30 cellular contexts compared by ENCODE assay signal in the genomic region with DNA sequence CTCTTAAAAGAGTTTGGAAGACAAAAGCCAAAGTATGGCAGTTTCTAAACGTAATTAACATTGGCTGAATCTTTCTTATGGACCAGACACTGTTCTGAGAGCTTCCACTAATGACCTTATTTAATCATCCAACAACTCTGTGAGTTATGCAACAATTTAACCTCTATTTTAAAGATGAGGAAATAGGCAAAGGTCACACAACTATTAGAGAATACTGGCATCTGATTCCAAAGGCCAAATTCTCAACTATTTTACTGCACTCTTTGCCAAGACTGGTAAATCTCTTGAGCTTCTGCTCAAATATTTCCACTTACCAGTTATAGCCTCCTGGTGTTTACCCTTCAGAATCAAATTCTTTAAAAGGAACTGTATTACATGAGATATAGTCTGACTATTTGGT. TPM values are rescaled to one million over a fixed set of nuclear protein-coding genes. Genes with fewer than 3 reads are reported as not detected.
"Had no signal": no experiment of that assay in that cellular context is flagged by ENCODE, and none has a peak within 500 bp of the region (broad histone marks: within the 10 kb centered on the region; RNA-seq: fewer than 3 reads in every experiment).

No MANE protein-coding gene starts in this region.

- ATAC-seq: left ventricle myocardium superior; lower lobe of right lung; naive thymus-derived CD8-positive, alpha-beta T cell; pancreas; right cardiac atrium; stimulated activated naive B cell treated with anti-CD40 and anti-IgM and Interleukin-4, amounts not matched to agents 10 μg/mL and 1 μg/mL and 100 μg/mL, for 72 hours had no signal

- H2AFZ ChIP-seq: hepatocyte had no signal

- H3K27ac ChIP-seq: hepatocyte, lower lobe of right lung, pancreas, prostate gland, sigmoid colon, suprapubic skin, thoracic aorta, tibial artery, uterus had no signal

- H3K4me3 Mint-ChIP-seq: naive thymus-derived CD8-positive, alpha-beta T cell; nephron; neural crest cell; stimulated activated naive B cell treated with anti-CD40 and anti-IgM and Interleukin-4, amounts not matched to agents 10 μg/mL and 1 μg/mL and 100 μg/mL, for 72 hours; stimulated activated naive CD8-positive, alpha-beta T cell treated with anti-CD3 and anti-CD28 coated beads, Interleukin-15, Interleukin-2, amounts not matched to agents 100 ng/mL and 50 ng/mL, for 24 hours; type B pancreatic cell had no signal

- H3K36me3 Mint-ChIP-seq: type B pancreatic cell had no signal

- H3K9me3 ChIP-seq: lower lobe of right lung, pancreas, prostate gland, sigmoid colon, suprapubic skin, thoracic aorta, tibial artery, uterus had no signal

- H3K4me3 ChIP-seq: hepatocyte, lower lobe of right lung, pancreas, prostate gland, sigmoid colon, smooth muscle cell, suprapubic skin, thoracic aorta, tibial artery, uterus had no signal

- H3K79me2 ChIP-seq: hepatocyte had no signal

- H3K27ac Mint-ChIP-seq: nephron; stimulated activated naive B cell treated with anti-CD40 and anti-IgM and Interleukin-4, amounts not matched to agents 10 μg/mL and 1 μg/mL and 100 μg/mL, for 72 hours; stimulated activated naive CD8-positive, alpha-beta T cell treated with anti-CD3 and anti-CD28 coated beads, Interleukin-15, Interleukin-2, amounts not matched to agents 100 ng/mL and 50 ng/mL, for 24 hours; type B pancreatic cell had no signal

- H3K27me3 ChIP-seq: hepatocyte, pancreas, sigmoid colon, suprapubic skin, tibial artery, uterus had no signal

- H3K9me3 Mint-ChIP-seq: stimulated activated naive CD8-positive, alpha-beta T cell treated with anti-CD3 and anti-CD28 coated beads, Interleukin-15, Interleukin-2, amounts not matched to agents 100 ng/mL and 50 ng/mL, for 24 hours; type B pancreatic cell had no signal

- H3K4me2 ChIP-seq: hepatocyte, smooth muscle cell had no signal

- FAIRE-seq: pancreas had no signal

- H3K36me3 ChIP-seq: lower lobe of right lung, pancreas, prostate gland, sigmoid colon, suprapubic skin, thoracic aorta, tibial artery, uterus had no signal

- H3K4me1 ChIP-seq: lower lobe of right lung, pancreas, prostate gland, suprapubic skin, tibial artery, uterus had no signal

- DNase-seq: islet precursor cell; left ventricle myocardium superior; lower lobe of right lung; mammary epithelial cell; mesenchymal stem cell; naive thymus-derived CD8-positive, alpha-beta T cell; nucleus accumbens; pancreas; posterior cingulate gyrus; retina; right cardiac atrium; sigmoid colon; stimulated activated CD4-positive, alpha-beta T cell treated with anti-CD3 and anti-CD28 coated beads, Interleukin-1b, Interleukin-23, amount 100 ng/mL, for 48 hours; stimulated activated CD4-positive, alpha-beta T cell treated with anti-CD3 and anti-CD28 coated beads, Interleukin-2, amount 100 ng/mL, for 48 hours; stimulated activated CD4-positive, alpha-beta T cell treated with anti-CD3 and anti-CD28 coated beads, Interleukin-4, amount 100 ng/mL, for 4 hours; stimulated activated CD8-positive, alpha-beta memory T cell treated with anti-CD3 and anti-CD28 coated beads, Interleukin-4, amount 100 ng/mL, for 48 hours; stimulated activated naive B cell treated with anti-CD40 and anti-IgM and Interleukin-4, amounts not matched to agents 10 μg/mL and 1 μg/mL and 100 μg/mL, for 72 hours; tibial artery; uterus had no signal

RNA-seq across cellular contexts. Expression of a gene that starts 42.1 kb away (rescaled TPM):
- total RNA-seq: kidney epithelial cell, left ventricle myocardium superior, mucosa of gallbladder, smooth muscle cell had no signal
- polyA plus RNA-seq: mammary epithelial cell, smooth muscle cell had no signal
